ENCODE assay signal across 22 cellular contexts in genomic region chr17:75350029-75350428, GRCh38. TPM values are rescaled to one million over a fixed set of nuclear protein-coding genes. Genes with fewer than 3 reads are reported as not detected.
DNase-seq lines count a peak whose midpoint lies in the region; ATAC-seq, FAIRE-seq and TF ChIP-seq lines count a peak whose summit lies in the region.
"Had no signal": no experiment of that assay in that cellular context is flagged by ENCODE, and none has a peak within 500 bp of the region (broad histone marks: within the 10 kb centered on the region; RNA-seq: fewer than 3 reads in every experiment).

No MANE protein-coding gene starts in this region.

- in situ Hi-C loops in HepG2 (cut with HindIII; ENCODE audit: extremely low pct_ligation_motif_present, low pct_unique_long_range_greater_than_20kb) (no loop called here), GM13976 (cut with MboI; ENCODE audit: low sequenced_read_pairs, unreplicated experiment) (no loop called here)

- H3K9ac ChIP-seq in HepG2 (ENCODE audit: insufficient read depth, low read depth, low read length), result no peak overlapping the region

- no peak for DNase-seq in HepG2 (ENCODE audit: low spot score)
- DNase-seq in right lobe of liver, result no peak
- DNase-seq in HFFc6, result no peak
- DNase-seq in activated T-helper 2 cell treated with anti-CD3 and anti-CD28 coated beads, Interferon-gamma antibody, Interleukin-2, Interleukin-4, amounts not matched to agents 10 μg/mL and 5 μg/mL and 100 μg/mL, durations not matched to agents 14 hours and 24 hours and 36 hours (ENCODE audit: low spot score), result no peak
- DNase-seq in type B pancreatic cell (ENCODE audit: extremely low spot score, unreplicated experiment), result no peak
- DNase-seq in GM13976 (ENCODE audit: low spot score), result no peak
- DNase-seq: AML-193; central memory CD4-positive, alpha-beta T cell; GDM1; kidney; NCI-H1105 treated with DMSO at 0.1 percent for 48 hours; NCI-H2107; NCI-H526; posterior cingulate gyrus; SHP77; stimulated activated CD4-positive, alpha-beta T cell treated with anti-CD3 and anti-CD28 coated beads, Interleukin-1b, Interleukin-23, amount 100 ng/mL, for 48 hours; stomach; trophoblast cell had no signal

- H3K27me3 Mint-ChIP-seq in HFFc6 (ENCODE audit: insufficient read depth) (peaks cover 2% of the 10 kb centered on the region; the same call in 1 of the 2 replicates), type B pancreatic cell (no peaks in the 10 kb centered on the region)
- no peaks in the 10 kb centered on the region for H3K27me3 Mint-ChIP-seq in activated T-helper 2 cell treated with anti-CD3 and anti-CD28 coated beads, Interferon-gamma antibody, Interleukin-2, Interleukin-4, amounts not matched to agents 10 μg/mL and 5 μg/mL and 100 μg/mL, durations not matched to agents 14 hours and 24 hours and 36 hours (ENCODE audit: low read depth)

- FAIRE-seq in HepG2 (lab: Jason Lieb, UNC), result no peak
- FAIRE-seq: frontal cortex, HTR-8/SVneo, kidney had no signal

- H3K9me3 ChIP-seq in HepG2 (ENCODE audit: low read length), result no peaks in the 10 kb centered on the region
- no peaks in the 10 kb centered on the region for H3K9me3 ChIP-seq in right lobe of liver
- H3K9me3 ChIP-seq: stomach had no signal

- H3K9me3 Mint-ChIP-seq in HFFc6 (no peaks in the 10 kb centered on the region), type B pancreatic cell (peaks cover under 1% of the 10 kb centered on the region)
- H3K9me3 Mint-ChIP-seq in activated T-helper 2 cell treated with anti-CD3 and anti-CD28 coated beads, Interferon-gamma antibody, Interleukin-2, Interleukin-4, amounts not matched to agents 10 μg/mL and 5 μg/mL and 100 μg/mL, durations not matched to agents 14 hours and 24 hours and 36 hours, result no peaks in the 10 kb centered on the region
- H3K9me3 Mint-ChIP-seq: activated T-helper 1 cell treated with anti-CD3 and anti-CD28 coated beads, Interleukin-12 subunit alpha, Interleukin-12 subunit beta, Interleukin-2, Interleukin-4 antibody, amounts not matched to agents 30 ng/mL and 10 ng/mL and 1 ng/mL, durations not matched to agents 14 hours and 24 hours and 36 hours had no signal

- H3K36me3 ChIP-seq in HepG2 (replicated peaks in 1 of 2; ENCODE audit: control insufficient read depth in 1 of 2, insufficient read depth in 2 of 2, low read length in 2 of 2) (peaks cover 0 to 5% of the 10 kb centered on the region in 2 experiments; a peak in 1 of 5 replicates), right lobe of liver (no peaks in the 10 kb centered on the region)
- H3K36me3 ChIP-seq: stomach had no signal

- POLR2A ChIA-PET in HepG2 (lab: Yijun Ruan, JAX), result interaction anchor here (0.6 to 3.2 kb wide), 3 partner anchors 42 to 388 kb away, joined by 3 to 11 read pairs (median 3); no protein-coding TSS in a partner anchor

- H4K20me1 ChIP-seq in HepG2 (ENCODE audit: insufficient read depth, low read length), result peaks cover 18% of the 10 kb centered on the region

- no peak for ATAC-seq in HepG2
- no peak for ATAC-seq in right lobe of liver
- ATAC-seq in HG02885 (IDR thresholded peaks at IDR 0.05; ENCODE audit: poor library complexity, unreplicated experiment), result no peak

- CTCF ChIA-PET in HepG2 (lab: Yijun Ruan, JAX; ENCODE audit: low intra/inter-chr PET ratio, low total read pairs), result no interaction called here

- TF ChIP-seq EP300 in HepG2 (IDR thresholded peaks at IDR 0.05; ENCODE audit: low read depth in 2 of 2, low read length in 2 of 2) (no peak), HepG2 (CRISPR knock-in tag; IDR thresholded peaks at IDR 0.05; ENCODE audit: borderline replicate concordance) (no peak)

- H3K4me2 ChIP-seq in HepG2 (ENCODE audit: low read depth, low read length), result no peak overlapping the region

- no TSS peak for BruUV-seq in HepG2 (replicated peaks; lab: Mats Ljungman, UMichigan)

- no peak for TF ChIP-seq POLR2A in HepG2 (IDR thresholded peaks at IDR 0.05; ENCODE audit: insufficient read depth in 1 of 2, low read depth in 2 of 2, low read length in 2 of 2)
- TF ChIP-seq POLR2A in right lobe of liver (IDR thresholded peaks at IDR 0.05), result no peak

- H3K4me1 Mint-ChIP-seq in HFFc6 (ENCODE audit: low read depth) (peaks cover 38% of the 10 kb centered on the region), type B pancreatic cell (ENCODE audit: unreplicated experiment) (peaks cover 56% of the 10 kb centered on the region)
- H3K4me1 Mint-ChIP-seq in activated T-helper 2 cell treated with anti-CD3 and anti-CD28 coated beads, Interferon-gamma antibody, Interleukin-2, Interleukin-4, amounts not matched to agents 10 μg/mL and 5 μg/mL and 100 μg/mL, durations not matched to agents 14 hours and 24 hours and 36 hours (ENCODE audit: low read depth), result peaks cover 61% of the 10 kb centered on the region

- peaks cover 78% of the 10 kb centered on the region for H3K4me1 ChIP-seq in HepG2 (ENCODE audit: insufficient read depth, low read length)
- peaks cover 0 to 31% (median 4%) of the 10 kb centered on the region in 4 donors for H3K4me1 ChIP-seq in right lobe of liver

- H3K36me3 Mint-ChIP-seq in HFFc6 (ENCODE audit: low read depth) (peaks cover 1% of the 10 kb centered on the region), type B pancreatic cell (peaks cover 5% of the 10 kb centered on the region)
- peaks cover 19% of the 10 kb centered on the region for H3K36me3 Mint-ChIP-seq in activated T-helper 2 cell treated with anti-CD3 and anti-CD28 coated beads, Interferon-gamma antibody, Interleukin-2, Interleukin-4, amounts not matched to agents 10 μg/mL and 5 μg/mL and 100 μg/mL, durations not matched to agents 14 hours and 24 hours and 36 hours (ENCODE audit: low read depth)

- H3K27me3 ChIP-seq in HepG2 (ENCODE audit: control insufficient read depth in 1 of 2, insufficient read depth in 2 of 2, low read length in 2 of 2) (no peaks in the 10 kb centered on the region), right lobe of liver (no peaks in the 10 kb centered on the region)
- H3K27me3 ChIP-seq: stomach had no signal

- H3K4me3 ChIP-seq in HepG2 (replicated peaks in 1 of 3; ENCODE audit: insufficient read depth in 1 of 3, low read depth in 2 of 3, low read length in 3 of 3), result no peak overlapping the region
- H3K4me3 ChIP-seq in right lobe of liver, result no peak overlapping the region
- H3K4me3 ChIP-seq: stomach had no signal

- no peak for TF ChIP-seq CTCF in HepG2 (CRISPR knock-in tag; IDR thresholded peaks at IDR 0.05)
- TF ChIP-seq CTCF in right lobe of liver (IDR thresholded peaks at IDR 0.05), result no peak
- no peak for TF ChIP-seq CTCF in HFFc6 (IDR thresholded peaks at IDR 0.05)
- TF ChIP-seq CTCF in type B pancreatic cell (conservative IDR thresholded peaks at IDR 0.05), result no peak
- TF ChIP-seq CTCF in GM13976 (IDR thresholded peaks at IDR 0.05; ENCODE audit: borderline replicate concordance, control extremely low read depth, extremely low read depth, insufficient read depth, missing control alignments), result no peak

- H3K79me2 ChIP-seq in HepG2 (ENCODE audit: insufficient read depth, low read length), result peaks cover 82% of the 10 kb centered on the region

- no peak overlapping the region for H2AFZ ChIP-seq in HepG2 (ENCODE audit: low read length)

- intact Hi-C loops in HepG2 (cut with micrococcal nuclease; ENCODE audit: unreplicated experiment) (loop anchor here (1.0 kb wide), 1 partner anchor 54 kb away; no protein-coding TSS in a partner anchor), right lobe of liver (cut with DNase I) (no loop called here)
- intact Hi-C loops in activated T-helper 2 cell treated with anti-CD3 and anti-CD28 coated beads, Interferon-gamma antibody, Interleukin-2, Interleukin-4, amounts not matched to agents 10 μg/mL and 5 μg/mL and 100 μg/mL, durations not matched to agents 14 hours and 24 hours and 36 hours (cut with micrococcal nuclease), result no loop called here

- TF ChIP-seq RAD21 in HepG2 (CRISPR knock-in tag; IDR thresholded peaks at IDR 0.05), result no peak

- H3K4me3 Mint-ChIP-seq in HFFc6, result no peak overlapping the region
- H3K4me3 Mint-ChIP-seq in activated T-helper 2 cell treated with anti-CD3 and anti-CD28 coated beads, Interferon-gamma antibody, Interleukin-2, Interleukin-4, amounts not matched to agents 10 μg/mL and 5 μg/mL and 100 μg/mL, durations not matched to agents 14 hours and 24 hours and 36 hours (ENCODE audit: low read depth), result no peak overlapping the region
- H3K4me3 Mint-ChIP-seq in type B pancreatic cell, result no peak overlapping the region
- H3K4me3 Mint-ChIP-seq: activated T-helper 1 cell treated with anti-CD3 and anti-CD28 coated beads, Interleukin-12 subunit alpha, Interleukin-12 subunit beta, Interleukin-2, Interleukin-4 antibody, amounts not matched to agents 30 ng/mL and 10 ng/mL and 1 ng/mL, durations not matched to agents 14 hours and 24 hours and 36 hours had no signal

- H3K27ac Mint-ChIP-seq in HFFc6 (0 out of 2 replicates have a peak overlapping the region, but pooled peaks have one; percentile 28), type B pancreatic cell (peak overlapping the region; percentile 39)
- peak overlapping the region; percentile 55 for H3K27ac Mint-ChIP-seq in activated T-helper 2 cell treated with anti-CD3 and anti-CD28 coated beads, Interferon-gamma antibody, Interleukin-2, Interleukin-4, amounts not matched to agents 10 μg/mL and 5 μg/mL and 100 μg/mL, durations not matched to agents 14 hours and 24 hours and 36 hours
- H3K27ac Mint-ChIP-seq: activated T-helper 1 cell treated with anti-CD3 and anti-CD28 coated beads, Interleukin-12 subunit alpha, Interleukin-12 subunit beta, Interleukin-2, Interleukin-4 antibody, amounts not matched to agents 30 ng/mL and 10 ng/mL and 1 ng/mL, durations not matched to agents 14 hours and 24 hours and 36 hours had no signal

- no peak overlapping the region for H3K27ac ChIP-seq in HepG2 (ENCODE audit: extremely low read length, insufficient read depth, low read length)
- H3K27ac ChIP-seq in right lobe of liver, result no peak overlapping the region
- H3K27ac ChIP-seq: stomach had no signal

RNA-seq across cellular contexts. Expression of gene GRB2, which starts 55.4 kb away (rescaled TPM):
- total RNA-seq in HepG2 (2016; rRNA removed; fragmentation: Illumina TruSeq; extraction: Trizol), result 92.3 and 95.7 TPM in 2 replicates
- 9.5 and 11.4 TPM in 2 replicates for total RNA-seq in HepG2 (2016; cell fraction: cytosol; rRNA removed; fragmentation: Illumina TruSeq; extraction: Trizol; ENCODE audit: low read depth)
- total RNA-seq in HepG2 (2016; cell fraction: insoluble cytoplasmic fraction; rRNA removed; fragmentation: Illumina TruSeq; extraction: Trizol), result 81.8 and 96.0 TPM in 2 replicates
- 34.4 and 43.9 TPM in 2 replicates for total RNA-seq in HepG2 (2016; cell fraction: membrane; rRNA removed; fragmentation: Illumina TruSeq; extraction: Trizol)
- total RNA-seq in HepG2 (2016; cell fraction: nucleus; rRNA removed; fragmentation: Illumina TruSeq; extraction: Trizol), result 44.5 and 52.3 TPM in 2 replicates
- polyA plus RNA-seq in HepG2 (2011; rRNA removed), result 67.9 and 84.6 TPM in 2 replicates
- polyA plus RNA-seq in HepG2 (2011; cell fraction: cytosol; rRNA removed), result 65.4 and 67.1 TPM in 2 replicates
- 28.7 and 29.6 TPM in 2 replicates for polyA plus RNA-seq in HepG2 (2011; cell fraction: nucleus; rRNA removed)
- 66.8 and 70.9 TPM in 2 replicates for polyA plus RNA-seq in HepG2 (2012)
- polyA plus RNA-seq in HepG2 (2016; cell fraction: cytosol; fragmentation: Illumina TruSeq; extraction: Trizol; ENCODE audit: low read depth), result 13.1 and 18.8 TPM in 2 replicates
- 142 and 160 TPM in 2 replicates for polyA plus RNA-seq in HepG2 (2016; cell fraction: insoluble cytoplasmic fraction; fragmentation: Illumina TruSeq; extraction: Trizol; ENCODE audit: low read depth)
- 28.8 and 38.8 TPM in 2 replicates for polyA plus RNA-seq in HepG2 (2016; cell fraction: membrane; fragmentation: Illumina TruSeq; extraction: Trizol; ENCODE audit: low read depth)
- 76.0 and 89.2 TPM in 2 replicates for polyA plus RNA-seq in HepG2 (2016; cell fraction: nucleus; fragmentation: Illumina TruSeq; extraction: Trizol; ENCODE audit: insufficient read depth, low read depth)
- polyA minus RNA-seq in HepG2 (2011; rRNA and poly(A)+ RNA removed; ENCODE audit: low replicate concordance), result 55.3 and 73.1 TPM in 2 replicates
- 26.1 and 30.8 TPM in 2 replicates for polyA minus RNA-seq in HepG2 (2011; cell fraction: cytosol; rRNA and poly(A)+ RNA removed)
- polyA minus RNA-seq in HepG2 (2011; cell fraction: nucleus; rRNA and poly(A)+ RNA removed), result 44.4 and 46.2 TPM in 2 replicates
- total RNA-seq in right lobe of liver, result 10 to 100 TPM; 42.4 to 70.5 (median 53.8) TPM
- total RNA-seq in HFFc6 (2021; fragmentation: NEBNext Ultra II Directional; extraction: Animal tissue kit (Norgen Biotek cat#: 25700)), result 100 to 1,000 TPM; 104 to 138 (median 116) TPM
- 176 and 188 TPM in 2 replicates for total RNA-seq in activated T-helper 2 cell treated with anti-CD3 and anti-CD28 coated beads, Interferon-gamma antibody, Interleukin-2, Interleukin-4, amounts not matched to agents 10 μg/mL and 5 μg/mL and 100 μg/mL, durations not matched to agents 14 hours and 24 hours and 36 hours
- total RNA-seq in type B pancreatic cell (ENCODE audit: low replicate concordance), result 65.3 and 76.0 TPM in 2 replicates
